Comparison of ENCODE assay signal across 1 cellular context in genomic region chr11:57425565-57426438, GRCh38.
TF ChIP-seq lines count a peak whose summit lies in the region.

No MANE protein-coding gene starts in this region.

TF ChIP-seq in K562, 482 proteins besides CTCF, POLR2A, EP300 and RAD21 (continued from another document and continues in another):
- TF ChIP-seq ZNF232 (CRISPR knock-in tag; IDR thresholded peaks at IDR 0.05): 0 out of 2 replicates have a peak, but pooled peaks have one; percentile 47
- no peak for TF ChIP-seq ZNF316 (IDR thresholded peaks at IDR 0.05)
- TF ChIP-seq ZNF785 (CRISPR knock-in tag; IDR thresholded peaks at IDR 0.05): no peak
- no peak for TF ChIP-seq ARID3B (CRISPR knock-in tag; IDR thresholded peaks at IDR 0.05; ENCODE audit: borderline replicate concordance)
- TF ChIP-seq STAT5B (CRISPR knock-in tag; IDR thresholded peaks at IDR 0.05): no peak
- TF ChIP-seq PATZ1 (CRISPR knock-in tag; IDR thresholded peaks at IDR 0.05; ENCODE audit: borderline replicate concordance): no peak
- peak; percentile 89 for TF ChIP-seq ZNF592 (IDR thresholded peaks at IDR 0.05)
- TF ChIP-seq TEAD1 (CRISPR knock-in tag; IDR thresholded peaks at IDR 0.05): 0 out of 4 replicates have a peak, but pooled peaks of 1 of the 2 experiments have one; percentile 13
- TF ChIP-seq RAD51 (IDR thresholded peaks at IDR 0.05; ENCODE audit: borderline replicate concordance, low read depth): no peak
- no peak for TF ChIP-seq ILF3 (IDR thresholded peaks at IDR 0.05; ENCODE audit: borderline replicate concordance)
- no peak for TF ChIP-seq ZNF398 (CRISPR knock-in tag; IDR thresholded peaks at IDR 0.05)
- TF ChIP-seq MYBL2 (IDR thresholded peaks at IDR 0.05; ENCODE audit: low read depth): no peak
- TF ChIP-seq MYBL2 (CRISPR knock-in tag; IDR thresholded peaks at IDR 0.05; ENCODE audit: borderline replicate concordance): no peak
- no peak for TF ChIP-seq MCM3 (IDR thresholded peaks at IDR 0.05)
- TF ChIP-seq CC2D1A (IDR thresholded peaks at IDR 0.05): no peak
- TF ChIP-seq NELFE (IDR thresholded peaks at IDR 0.05; ENCODE audit: insufficient read depth, insufficient read length): no peak
- no peak for TF ChIP-seq SRSF3 (IDR thresholded peaks at IDR 0.05; ENCODE audit: insufficient read depth, low read length)
- 0 out of 4 replicates have a peak, but pooled peaks of 1 of the 2 experiments have one; percentile 6 for TF ChIP-seq HDAC1 (IDR thresholded peaks at IDR 0.05)
- TF ChIP-seq ZNF41 (CRISPR knock-in tag; conservative IDR thresholded peaks at IDR 0.05): no peak
- TF ChIP-seq CUX1 (CRISPR knock-in tag; IDR thresholded peaks at IDR 0.05): no peak
- TF ChIP-seq TAF7 (tag; IDR thresholded peaks at IDR 0.05): no peak
- TF ChIP-seq E2F6 (IDR thresholded peaks at IDR 0.05; ENCODE audit: borderline replicate concordance in 1 of 2, extremely low read depth in 1 of 2, insufficient read depth in 1 of 2, insufficient read length in 1 of 2, low read depth in 1 of 2, low read length in 1 of 2, poor library complexity in 1 of 2, severe bottlenecking in 1 of 2): peak; percentile 69 to 76
- TF ChIP-seq EP400 (IDR thresholded peaks at IDR 0.05): peak; percentile 67
- no peak for TF ChIP-seq GTF2B (IDR thresholded peaks at IDR 0.05; ENCODE audit: extremely low read depth, insufficient read length)
- no peak for TF ChIP-seq TFE3 (CRISPR knock-in tag; IDR thresholded peaks at IDR 0.05)
- no peak for TF ChIP-seq THRAP3 (IDR thresholded peaks at IDR 0.05; ENCODE audit: borderline replicate concordance)
- peak; percentile 20; the same call in 1 of the 2 replicates for TF ChIP-seq SMAD4 (CRISPR knock-in tag; conservative IDR thresholded peaks at IDR 0.05)
- TF ChIP-seq ZBTB1 (CRISPR knock-in tag; IDR thresholded peaks at IDR 0.05; ENCODE audit: borderline replicate concordance, low read depth): 0 out of 2 replicates have a peak, but pooled peaks have one; percentile 44
- TF ChIP-seq IRF2 (CRISPR knock-in tag; IDR thresholded peaks at IDR 0.05): no peak
- peak; percentile 19; the same call in 1 of the 2 replicates for TF ChIP-seq NR4A1 (CRISPR knock-in tag; IDR thresholded peaks at IDR 0.05)
- no peak for TF ChIP-seq NR4A1 (tag; IDR thresholded peaks at IDR 0.05)
- no peak for TF ChIP-seq ZNF668 (CRISPR knock-in tag; IDR thresholded peaks at IDR 0.05)
- TF ChIP-seq KDM2B (CRISPR knock-in tag; IDR thresholded peaks at IDR 0.05): no peak
- peak; percentile 62 for TF ChIP-seq USF1 (CRISPR knock-in tag; IDR thresholded peaks at IDR 0.05)
- TF ChIP-seq NFRKB (IDR thresholded peaks at IDR 0.05; ENCODE audit: low read depth): peak; percentile 62; the same call in 1 of the 2 replicates
- TF ChIP-seq BHLHE40 (IDR thresholded peaks at IDR 0.05; ENCODE audit: low read length): peak; percentile 37; the same call in 1 of the 2 replicates
